18 cellular contexts compared by ENCODE assay signal in genomic region chr1:226716577-226716976, GRCh38. TPM values are rescaled to one million over a fixed set of nuclear protein-coding genes. Genes with fewer than 3 reads are reported as not detected.
DNase-seq lines count a peak whose midpoint lies in the region; ATAC-seq and TF ChIP-seq lines count a peak whose summit lies in the region.
"Had no signal": no experiment of that assay in that cellular context is flagged by ENCODE, and none has a peak within 500 bp of the region (broad histone marks: within the 10 kb centered on the region; RNA-seq: fewer than 3 reads in every experiment).

No MANE protein-coding gene starts in this region.

- H3K9me3 Mint-ChIP-seq in activated CD4-positive, alpha-beta T cell treated with anti-CD3 and anti-CD28 coated beads, Interleukin-2, amount 10 ng/mL, durations not matched to agents 7 days and 5 days: peaks cover 15% of the 10 kb centered on the region
- H3K9me3 Mint-ChIP-seq in dendritic cell treated with granulocyte-macrophage colony-stimulating factor and Interleukin-4, amounts not matched to agents 40 ng/mL and 50 ng/mL, for 4 days: peaks cover 7% of the 10 kb centered on the region
- H3K9me3 Mint-ChIP-seq in stimulated activated effector memory CD8-positive, alpha-beta T cell treated with anti-CD3 and anti-CD28 coated beads, Interleukin-12 subunit alpha, Interleukin-12 subunit beta, amount 100 ng/mL, for 72 hours: peaks cover 5% of the 10 kb centered on the region

- H3K79me2 ChIP-seq in OCI-LY1 (ENCODE audit: insufficient read depth, low read length): peaks cover 45% of the 10 kb centered on the region

- H3K27me3 ChIP-seq in OCI-LY1 (ENCODE audit: insufficient read depth, low read length): no peaks in the 10 kb centered on the region
- H3K27me3 ChIP-seq: transverse colon had no signal

- no peaks in the 10 kb centered on the region for H3K27me3 Mint-ChIP-seq in activated CD4-positive, alpha-beta T cell treated with anti-CD3 and anti-CD28 coated beads, Interleukin-2, amount 10 ng/mL, durations not matched to agents 7 days and 5 days
- H3K27me3 Mint-ChIP-seq in dendritic cell treated with granulocyte-macrophage colony-stimulating factor and Interleukin-4, amounts not matched to agents 40 ng/mL and 50 ng/mL, for 4 days: no peaks in the 10 kb centered on the region

- no peak overlapping the region for H3K4me3 Mint-ChIP-seq in activated CD4-positive, alpha-beta T cell treated with anti-CD3 and anti-CD28 coated beads, Interleukin-2, amount 10 ng/mL, durations not matched to agents 7 days and 5 days
- no peak overlapping the region for H3K4me3 Mint-ChIP-seq in dendritic cell treated with granulocyte-macrophage colony-stimulating factor and Interleukin-4, amounts not matched to agents 40 ng/mL and 50 ng/mL, for 4 days
- no peak overlapping the region for H3K4me3 Mint-ChIP-seq in stimulated activated effector memory CD8-positive, alpha-beta T cell treated with anti-CD3 and anti-CD28 coated beads, Interleukin-12 subunit alpha, Interleukin-12 subunit beta, amount 100 ng/mL, for 72 hours
- H3K4me3 Mint-ChIP-seq: endodermal cell had no signal

- intact Hi-C loops in dendritic cell treated with granulocyte-macrophage colony-stimulating factor and Interleukin-4, amounts not matched to agents 40 ng/mL and 50 ng/mL, for 4 days (cut with micrococcal nuclease): no loop called here

- no peak overlapping the region; the same call in 1 of the 2 replicates for H3K9ac ChIP-seq in OCI-LY1 (ENCODE audit: low read length)

- POLR2A ChIA-PET in activated CD4-positive, alpha-beta T cell treated with anti-CD3 and anti-CD28 coated beads, Interleukin-2, amount 10 ng/mL, durations not matched to agents 7 days and 5 days (lab: Charles Lee): no interaction called here

- peaks cover 84% of the 10 kb centered on the region for H3K4me1 Mint-ChIP-seq in activated CD4-positive, alpha-beta T cell treated with anti-CD3 and anti-CD28 coated beads, Interleukin-2, amount 10 ng/mL, durations not matched to agents 7 days and 5 days
- H3K4me1 Mint-ChIP-seq in dendritic cell treated with granulocyte-macrophage colony-stimulating factor and Interleukin-4, amounts not matched to agents 40 ng/mL and 50 ng/mL, for 4 days (ENCODE audit: low read depth): peaks cover 53% of the 10 kb centered on the region
- H3K4me1 Mint-ChIP-seq in stimulated activated effector memory CD8-positive, alpha-beta T cell treated with anti-CD3 and anti-CD28 coated beads, Interleukin-12 subunit alpha, Interleukin-12 subunit beta, amount 100 ng/mL, for 72 hours: peaks cover 63% of the 10 kb centered on the region

- H3K9me2 ChIP-seq in OCI-LY1 (ENCODE audit: low read depth, low read length): no peaks in the 10 kb centered on the region

- H3K36me3 ChIP-seq in OCI-LY1 (ENCODE audit: insufficient read depth, low read length): peaks cover 48% of the 10 kb centered on the region
- H3K36me3 ChIP-seq: transverse colon had no signal

- H2AFZ ChIP-seq in OCI-LY1 (ENCODE audit: low read length): no peak overlapping the region
- H2AFZ ChIP-seq: PC-9 had no signal

- peaks cover 69% of the 10 kb centered on the region for H3K4me1 ChIP-seq in OCI-LY1 (ENCODE audit: insufficient read depth, low read length, severe bottlenecking)

- H3K27ac Mint-ChIP-seq in activated CD4-positive, alpha-beta T cell treated with anti-CD3 and anti-CD28 coated beads, Interleukin-2, amount 10 ng/mL, durations not matched to agents 7 days and 5 days: peak overlapping the region; percentile 79
- H3K27ac Mint-ChIP-seq in dendritic cell treated with granulocyte-macrophage colony-stimulating factor and Interleukin-4, amounts not matched to agents 40 ng/mL and 50 ng/mL, for 4 days: peak overlapping the region; percentile 83
- peak overlapping the region; percentile 82 for H3K27ac Mint-ChIP-seq in stimulated activated effector memory CD8-positive, alpha-beta T cell treated with anti-CD3 and anti-CD28 coated beads, Interleukin-12 subunit alpha, Interleukin-12 subunit beta, amount 100 ng/mL, for 72 hours
- H3K27ac Mint-ChIP-seq: endodermal cell had no signal

- peaks cover 7% of the 10 kb centered on the region; the same call in 1 of the 2 replicates for H3F3A ChIP-seq in OCI-LY1 (ENCODE audit: insufficient read depth, low read length)

- DNase-seq in activated CD4-positive, alpha-beta T cell treated with anti-CD3 and anti-CD28 coated beads, Interleukin-2, amount 10 ng/mL, durations not matched to agents 7 days and 5 days: no peak
- no peak for DNase-seq in activated CD4-positive, alpha-beta T cell treated with anti-CD3 and anti-CD28 coated beads, Interleukin-2, amount 50 U/mL, for 1 hour
- no peak for DNase-seq in stimulated activated effector memory CD8-positive, alpha-beta T cell treated with anti-CD3 and anti-CD28 coated beads, Interleukin-12 subunit alpha, Interleukin-12 subunit beta, amount 100 ng/mL, for 72 hours (ENCODE audit: low spot score in 2 of 2)
- DNase-seq in iPS-NIHi11 (ENCODE audit: low spot score) (no peak), SHP77 treated with DMSO at 0.1 percent for 48 hours (lab: John Stamatoyannopoulos, UW) (no peak)
- DNase-seq: EL; endodermal cell; left colon; mucosa of descending colon; NCI-H1048; NCI-H526 treated with DMSO at 0.1 percent for 48 hours; PC-9; stimulated activated CD4-positive, alpha-beta T cell treated with anti-CD3 and anti-CD28 coated beads, Interleukin-2, amount 100 ng/mL, for 48 hours; transverse colon had no signal

- H3K9me3 ChIP-seq in OCI-LY1 (ENCODE audit: low read length): no peaks in the 10 kb centered on the region
- H3K9me3 ChIP-seq: transverse colon had no signal

- H3K36me3 Mint-ChIP-seq in activated CD4-positive, alpha-beta T cell treated with anti-CD3 and anti-CD28 coated beads, Interleukin-2, amount 10 ng/mL, durations not matched to agents 7 days and 5 days (ENCODE audit: low read depth): peaks cover 62% of the 10 kb centered on the region
- peaks cover 24% of the 10 kb centered on the region for H3K36me3 Mint-ChIP-seq in dendritic cell treated with granulocyte-macrophage colony-stimulating factor and Interleukin-4, amounts not matched to agents 40 ng/mL and 50 ng/mL, for 4 days (ENCODE audit: low read depth)
- peaks cover 54% of the 10 kb centered on the region for H3K36me3 Mint-ChIP-seq in stimulated activated effector memory CD8-positive, alpha-beta T cell treated with anti-CD3 and anti-CD28 coated beads, Interleukin-12 subunit alpha, Interleukin-12 subunit beta, amount 100 ng/mL, for 72 hours

- H3K4me3 ChIP-seq in OCI-LY1 (ENCODE audit: low read depth, low read length, poor library complexity, severe bottlenecking): no peak overlapping the region
- H3K4me3 ChIP-seq: mucosa of descending colon, PC-9, transverse colon had no signal

- no peaks in the 10 kb centered on the region for H4K20me1 ChIP-seq in OCI-LY1 (ENCODE audit: insufficient read depth, low read length)

- peak overlapping the region; percentile 57; the same call in 1 of the 2 replicates for H3K4me2 ChIP-seq in OCI-LY1 (ENCODE audit: low read length)
- H3K4me2 ChIP-seq: PC-9 had no signal

- no peak for ATAC-seq in stimulated activated effector memory CD8-positive, alpha-beta T cell treated with anti-CD3 and anti-CD28 coated beads, Interleukin-12 subunit alpha, Interleukin-12 subunit beta, amount 100 ng/mL, for 72 hours
- ATAC-seq in GM18909 (IDR thresholded peaks at IDR 0.05; ENCODE audit: poor library complexity, unreplicated experiment): no peak
- ATAC-seq: left colon, SK-N-SH treated with all-trans-retinoic acid at 6 μM for 48 hours had no signal

- CTCF ChIA-PET in activated CD4-positive, alpha-beta T cell treated with anti-CD3 and anti-CD28 coated beads, Interleukin-2, amount 10 ng/mL, durations not matched to agents 7 days and 5 days (lab: Charles Lee): interaction anchor here (1.1 kb wide), 2 partner anchors 13 to 15 kb away, joined by 3 to 5 read pairs; no protein-coding TSS in a partner anchor

- H3K27ac ChIP-seq in OCI-LY1 (ENCODE audit: low read depth, low read length, poor library complexity, severe bottlenecking): peak overlapping the region; percentile 96
- H3K27ac ChIP-seq: PC-9 had no signal

- TF ChIP-seq CTCF in OCI-LY1 (IDR thresholded peaks at IDR 0.05; ENCODE audit: low read length): no peak

RNA-seq across cellular contexts. Expression of gene ITPKB, which starts 22.5 kb away (rescaled TPM):
- total RNA-seq in activated CD4-positive, alpha-beta T cell treated with anti-CD3 and anti-CD28 coated beads, Interleukin-2, amount 10 ng/mL, durations not matched to agents 7 days and 5 days: 10 to 100 TPM; 61.1 to 64.0 TPM
